In the genomic region with DNA sequence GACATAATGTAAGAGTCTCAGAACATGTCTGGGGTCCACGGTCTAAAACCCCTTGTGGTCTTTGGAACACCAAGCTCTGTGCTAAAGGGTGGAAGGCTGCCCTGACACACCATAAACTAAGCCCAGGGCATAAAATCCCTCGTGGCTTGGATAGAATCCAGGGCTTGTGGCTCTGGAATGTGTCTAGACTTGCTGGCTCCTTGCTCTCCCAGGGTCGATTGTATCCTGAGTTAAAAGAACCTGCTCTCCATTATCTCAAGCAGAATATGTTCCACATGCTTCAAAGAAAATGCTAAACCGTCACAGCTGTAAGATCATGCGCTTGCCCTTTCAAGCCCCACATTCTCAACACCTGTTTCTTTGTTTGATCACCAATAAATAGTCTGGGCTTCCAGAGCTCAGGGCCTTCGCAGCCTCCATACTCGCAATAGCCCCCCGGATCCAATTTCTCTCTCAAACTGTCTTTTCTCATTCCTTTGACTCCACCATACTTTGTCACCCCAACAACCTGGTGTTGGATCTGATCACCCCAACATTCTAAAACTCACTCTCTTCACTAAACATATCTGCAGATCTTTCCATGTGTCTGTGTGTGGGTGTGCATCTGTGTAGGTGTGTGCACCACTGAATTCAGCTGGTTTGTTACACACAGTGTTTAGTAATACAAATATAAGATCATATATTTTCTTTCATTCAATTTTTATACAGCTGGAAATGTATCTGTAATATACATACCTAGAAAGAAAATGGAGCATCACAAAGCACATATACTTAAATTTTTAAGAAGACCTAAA, we compare ENCODE assay signal across 9 cellular contexts.
DNase-seq lines count a peak whose midpoint lies in the region; ATAC-seq and TF ChIP-seq lines count a peak whose summit lies in the region.
"Had no signal": no experiment of that assay in that cellular context is flagged by ENCODE, and none has a peak within 500 bp of the region (broad histone marks: within the 10 kb centered on the region; RNA-seq: fewer than 3 reads in every experiment).

No MANE protein-coding gene starts in this region.

- H3K27me3 ChIP-seq in foreskin keratinocyte = no peaks in the 10 kb centered on the region

- TF ChIP-seq CTCF in HEK293 (tag by site-specific recombination; IDR thresholded peaks at IDR 0.05) (no peak), foreskin keratinocyte (conservative IDR thresholded peaks at IDR 0.05) (no peak)

- POLR2A ChIA-PET in HEK293 (lab: Yijun Ruan, JAX) = no interaction called here

- no peak overlapping the region for H3K4me3 ChIP-seq in HEK293 (ENCODE audit: low read depth, low read length)

- H3K4me1 ChIP-seq in HEK293 (ENCODE audit: control insufficient read depth, insufficient read depth, low read length) (0 out of 2 replicates have a peak, but pooled peaks cover 3% of the 10 kb centered on the region), foreskin keratinocyte (no peaks in the 10 kb centered on the region)

- in situ Hi-C loops in SK-MEL-5 (cut with HindIII; ENCODE audit: low pct_unique_long_range_greater_than_20kb, low sequenced_read_pairs) = no loop called here

- peaks cover 0 to 39% of the 10 kb centered on the region in 2 experiments; a peak in 1 of 3 replicates for H3K36me3 ChIP-seq in HEK293 (ENCODE audit: control insufficient read depth in 2 of 2, insufficient read depth in 1 of 2, low read length in 2 of 2)

- CTCF ChIA-PET in HEK293 (lab: Yijun Ruan, JAX) = interaction anchor here (0.7 kb wide), 1 partner anchor 165 kb away, joined by 3 read pairs; no protein-coding TSS in a partner anchor

- peak; percentile 42 for DNase-seq in SK-MEL-5 (ENCODE audit: low read depth, low spot score)
- DNase-seq in foreskin keratinocyte = peak; percentile 27 to 60
- peak; percentile 18 for DNase-seq in smooth muscle cell of the brain vasculature (ENCODE audit: low read depth, low spot score)
- no peak for DNase-seq in SW 1271 (lab: John Stamatoyannopoulos, UW)
- no peak for DNase-seq in NCI-H2196 (lab: John Stamatoyannopoulos, UW; ENCODE audit: unreplicated experiment)
- no peak for DNase-seq in stimulated activated CD4-positive, alpha-beta T cell treated with anti-CD3 and anti-CD28 coated beads, Interleukin-1b, Interleukin-23, amount 100 ng/mL, for 48 hours
- DNase-seq: NCI-H526 treated with DMSO at 0.1 percent for 48 hours had no signal

- no peak for ATAC-seq in foreskin keratinocyte
- ATAC-seq in HG03354 (IDR thresholded peaks at IDR 0.05; ENCODE audit: poor library complexity, severe bottlenecking, unreplicated experiment) = no peak

- H3K9me3 ChIP-seq in HEK293 (ENCODE audit: control insufficient read depth, insufficient read depth, low read depth, low read length) = no peaks in the 10 kb centered on the region

- H3K27ac ChIP-seq in HEK293 (ENCODE audit: extremely low read depth, low read depth, low read length) (0 out of 2 replicates have a peak overlapping the region, but pooled peaks have one; percentile 19), foreskin keratinocyte (no peak overlapping the region)

TF ChIP-seq in HEK293, 187 proteins besides CTCF, POLR2A, EP300 and RAD21:
- TF ChIP-seq GLIS1 (tag by site-specific recombination; IDR thresholded peaks at IDR 0.05) = peak; percentile 82
- no peak for TF ChIP-seq ZNF624 (tag by site-specific recombination; IDR thresholded peaks at IDR 0.05)
- no peak for TF ChIP-seq BCL11B (tag by site-specific recombination; IDR thresholded peaks at IDR 0.05; ENCODE audit: low read depth)
- TF ChIP-seq KLF8 (tag by site-specific recombination; IDR thresholded peaks at IDR 0.05) = no peak
- TF ChIP-seq, protein P1, sequence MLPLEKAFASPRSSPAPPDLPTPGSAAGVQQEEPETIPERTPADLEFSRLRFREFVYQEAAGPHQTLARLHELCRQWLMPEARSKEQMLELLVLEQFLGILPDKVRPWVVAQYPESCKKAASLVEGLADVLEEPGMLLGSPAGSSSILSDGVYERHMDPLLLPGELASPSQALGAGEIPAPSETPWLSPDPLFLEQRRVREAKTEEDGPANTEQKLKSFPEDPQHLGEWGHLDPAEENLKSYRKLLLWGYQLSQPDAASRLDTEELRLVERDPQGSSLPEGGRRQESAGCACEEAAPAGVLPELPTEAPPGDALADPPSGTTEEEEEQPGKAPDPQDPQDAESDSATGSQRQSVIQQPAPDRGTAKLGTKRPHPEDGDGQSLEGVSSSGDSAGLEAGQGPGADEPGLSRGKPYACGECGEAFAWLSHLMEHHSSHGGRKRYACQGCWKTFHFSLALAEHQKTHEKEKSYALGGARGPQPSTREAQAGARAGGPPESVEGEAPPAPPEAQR (tag by site-specific recombination; IDR thresholded peaks at IDR 0.05) = no peak
- TF ChIP-seq ZFHX2 (tag by site-specific recombination; conservative IDR thresholded peaks at IDR 0.05) = peak; percentile 79
- no peak for TF ChIP-seq ZNF211 (tag by site-specific recombination; IDR thresholded peaks at IDR 0.05; ENCODE audit: low read depth)
- TF ChIP-seq FEZF1 (tag by site-specific recombination; IDR thresholded peaks at IDR 0.05) = peak; percentile 47
- no peak for TF ChIP-seq ZNF302 (tag by site-specific recombination; IDR thresholded peaks at IDR 0.05; ENCODE audit: low read depth)
- TF ChIP-seq, protein P2, sequence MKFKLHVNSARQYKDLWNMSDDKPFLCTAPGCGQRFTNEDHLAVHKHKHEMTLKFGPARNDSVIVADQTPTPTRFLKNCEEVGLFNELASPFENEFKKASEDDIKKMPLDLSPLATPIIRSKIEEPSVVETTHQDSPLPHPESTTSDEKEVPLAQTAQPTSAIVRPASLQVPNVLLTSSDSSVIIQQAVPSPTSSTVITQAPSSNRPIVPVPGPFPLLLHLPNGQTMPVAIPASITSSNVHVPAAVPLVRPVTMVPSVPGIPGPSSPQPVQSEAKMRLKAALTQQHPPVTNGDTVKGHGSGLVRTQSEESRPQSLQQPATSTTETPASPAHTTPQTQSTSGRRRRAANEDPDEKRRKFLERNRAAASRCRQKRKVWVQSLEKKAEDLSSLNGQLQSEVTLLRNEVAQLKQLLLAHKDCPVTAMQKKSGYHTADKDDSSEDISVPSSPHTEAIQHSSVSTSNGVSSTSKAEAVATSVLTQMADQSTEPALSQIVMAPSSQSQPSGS (tag by site-specific recombination; IDR thresholded peaks at IDR 0.05; ENCODE audit: low read depth) = no peak
- no peak for TF ChIP-seq SALL2 (tag by site-specific recombination; IDR thresholded peaks at IDR 0.05; ENCODE audit: borderline replicate concordance)
- TF ChIP-seq KLF7 (tag by site-specific recombination; IDR thresholded peaks at IDR 0.05; ENCODE audit: borderline replicate concordance) = no peak
- TF ChIP-seq ZNF654 (tag by site-specific recombination; IDR thresholded peaks at IDR 0.05; ENCODE audit: low read depth) = no peak
- TF ChIP-seq ZNF132 (tag by site-specific recombination; IDR thresholded peaks at IDR 0.05; ENCODE audit: borderline replicate concordance) = no peak
- TF ChIP-seq ZNF677 (tag by site-specific recombination; IDR thresholded peaks at IDR 0.05) = no peak
- TF ChIP-seq ZNF350 (tag by site-specific recombination; IDR thresholded peaks at IDR 0.05) = no peak
- no peak for TF ChIP-seq ZNF341 (tag by site-specific recombination; IDR thresholded peaks at IDR 0.05; ENCODE audit: low read depth)
- peak; percentile 68; the same call in 1 of the 2 replicates for TF ChIP-seq EGR2 (tag by site-specific recombination; IDR thresholded peaks at IDR 0.05; ENCODE audit: low read depth)

Comparison
In these comparisons a context has a peak if more than half of its experiments do, and no peak if none do; other contexts are left out.
1. DNase-seq: peak in SK-MEL-5 (single experiment), foreskin keratinocyte (2 of 2) and smooth muscle cell of the brain vasculature (single experiment); none in SW 1271 (0 of 2), NCI-H2196 (single experiment) and stimulated activated CD4-positive, alpha-beta T cell treated with anti-CD3 and anti-CD28 coated beads, Interleukin-1b, Interleukin-23, amount 100 ng/mL, for 48 hours (single experiment).